In genomic region chr2:97995734-97996624, GRCh38 we compare ENCODE assay signal across 1 cellular context.
TF ChIP-seq lines count a peak whose summit lies in the region.

Gene TMEM131 (minus strand): TSS chr2:97995948. CDS start chr2:97995662, 286 bp downstream.

TF ChIP-seq in HepG2, 621 proteins besides CTCF, POLR2A, EP300 and RAD21 (continued from another document and continues in another):
- no peak; the same call in 1 of the 2 replicates for TF ChIP-seq THAP8 (CRISPR knock-in tag; IDR thresholded peaks at IDR 0.05; ENCODE audit: borderline replicate concordance)
- peak; percentile 95; the same call in 1 of the 2 replicates for TF ChIP-seq MTF2 (CRISPR knock-in tag; IDR thresholded peaks at IDR 0.05; ENCODE audit: borderline replicate concordance)
- peak; percentile 29; the same call in 1 of the 2 replicates for TF ChIP-seq TSC22D2 (CRISPR knock-in tag; IDR thresholded peaks at IDR 0.05; ENCODE audit: borderline replicate concordance)
- TF ChIP-seq GRHL1 (CRISPR knock-in tag; conservative IDR thresholded peaks at IDR 0.05), result no peak
- TF ChIP-seq SYNCRIP (IDR thresholded peaks at IDR 0.05; ENCODE audit: insufficient read depth, low read depth, low read length), result no peak
- TF ChIP-seq ZUFSP (CRISPR knock-in tag; IDR thresholded peaks at IDR 0.05; ENCODE audit: borderline replicate concordance), result no peak
- no peak for TF ChIP-seq MAFF (IDR thresholded peaks at IDR 0.05; ENCODE audit: low read depth, low read length)
- no peak for TF ChIP-seq ZNF20 (CRISPR knock-in tag; IDR thresholded peaks at IDR 0.05)
- TF ChIP-seq TRIM24 (CRISPR knock-in tag; IDR thresholded peaks at IDR 0.05), result no peak
- no peak for TF ChIP-seq TBP (CRISPR knock-in tag; IDR thresholded peaks at IDR 0.05)
- no peak for TF ChIP-seq GABPA (IDR thresholded peaks at IDR 0.05; ENCODE audit: low read depth, low read length)
- TF ChIP-seq GABPA (CRISPR knock-in tag; IDR thresholded peaks at IDR 0.05; ENCODE audit: low read depth), result no peak
- TF ChIP-seq ZBTB21 (CRISPR knock-in tag; IDR thresholded peaks at IDR 0.05), result no peak
- TF ChIP-seq MYNN (CRISPR knock-in tag; IDR thresholded peaks at IDR 0.05; ENCODE audit: low read depth), result no peak
- 0 out of 2 replicates have a peak, but pooled peaks have one; percentile 13 for TF ChIP-seq ZNF839 (CRISPR knock-in tag; IDR thresholded peaks at IDR 0.05; ENCODE audit: borderline replicate concordance)
- peak; percentile 96 for TF ChIP-seq ZNF605 (CRISPR knock-in tag; IDR thresholded peaks at IDR 0.05)
- TF ChIP-seq, protein P1, sequence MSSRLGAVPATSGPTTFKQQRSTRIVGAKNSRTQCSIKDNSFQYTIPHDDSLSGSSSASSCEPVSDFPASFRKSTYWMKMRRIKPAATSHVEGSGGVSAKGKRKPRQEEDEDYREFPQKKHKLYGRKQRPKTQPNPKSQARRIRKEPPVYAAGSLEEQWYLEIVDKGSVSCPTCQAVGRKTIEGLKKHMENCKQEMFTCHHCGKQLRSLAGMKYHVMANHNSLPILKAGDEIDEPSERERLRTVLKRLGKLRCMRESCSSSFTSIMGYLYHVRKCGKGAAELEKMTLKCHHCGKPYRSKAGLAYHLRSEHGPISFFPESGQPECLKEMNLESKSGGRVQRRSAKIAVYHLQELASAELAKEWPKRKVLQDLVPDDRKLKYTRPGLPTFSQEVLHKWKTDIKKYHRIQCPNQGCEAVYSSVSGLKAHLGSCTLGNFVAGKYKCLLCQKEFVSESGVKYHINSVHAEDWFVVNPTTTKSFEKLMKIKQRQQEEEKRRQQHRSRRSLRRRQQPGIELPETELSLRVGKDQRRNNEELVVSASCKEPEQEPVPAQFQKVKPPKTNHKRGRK (CRISPR knock-in tag; IDR thresholded peaks at IDR 0.05), result 0 out of 2 replicates have a peak, but pooled peaks have one; percentile 28
- peak; percentile 40; the same call in 1 of the 2 replicates for TF ChIP-seq TOPORS (CRISPR knock-in tag; IDR thresholded peaks at IDR 0.05)
- no peak for TF ChIP-seq SMARCC2 (IDR thresholded peaks at IDR 0.05)
- no peak for TF ChIP-seq ZNF530 (CRISPR knock-in tag; IDR thresholded peaks at IDR 0.05; ENCODE audit: low read depth)
- TF ChIP-seq, protein P2, sequence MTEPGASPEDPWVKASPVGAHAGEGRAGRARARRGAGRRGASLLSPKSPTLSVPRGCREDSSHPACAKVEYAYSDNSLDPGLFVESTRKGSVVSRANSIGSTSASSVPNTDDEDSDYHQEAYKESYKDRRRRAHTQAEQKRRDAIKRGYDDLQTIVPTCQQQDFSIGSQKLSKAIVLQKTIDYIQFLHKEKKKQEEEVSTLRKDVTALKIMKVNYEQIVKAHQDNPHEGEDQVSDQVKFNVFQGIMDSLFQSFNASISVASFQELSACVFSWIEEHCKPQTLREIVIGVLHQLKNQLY (CRISPR knock-in tag; IDR thresholded peaks at IDR 0.05), result peak; percentile 44; the same call in 1 of the 2 replicates
- TF ChIP-seq, protein P3, sequence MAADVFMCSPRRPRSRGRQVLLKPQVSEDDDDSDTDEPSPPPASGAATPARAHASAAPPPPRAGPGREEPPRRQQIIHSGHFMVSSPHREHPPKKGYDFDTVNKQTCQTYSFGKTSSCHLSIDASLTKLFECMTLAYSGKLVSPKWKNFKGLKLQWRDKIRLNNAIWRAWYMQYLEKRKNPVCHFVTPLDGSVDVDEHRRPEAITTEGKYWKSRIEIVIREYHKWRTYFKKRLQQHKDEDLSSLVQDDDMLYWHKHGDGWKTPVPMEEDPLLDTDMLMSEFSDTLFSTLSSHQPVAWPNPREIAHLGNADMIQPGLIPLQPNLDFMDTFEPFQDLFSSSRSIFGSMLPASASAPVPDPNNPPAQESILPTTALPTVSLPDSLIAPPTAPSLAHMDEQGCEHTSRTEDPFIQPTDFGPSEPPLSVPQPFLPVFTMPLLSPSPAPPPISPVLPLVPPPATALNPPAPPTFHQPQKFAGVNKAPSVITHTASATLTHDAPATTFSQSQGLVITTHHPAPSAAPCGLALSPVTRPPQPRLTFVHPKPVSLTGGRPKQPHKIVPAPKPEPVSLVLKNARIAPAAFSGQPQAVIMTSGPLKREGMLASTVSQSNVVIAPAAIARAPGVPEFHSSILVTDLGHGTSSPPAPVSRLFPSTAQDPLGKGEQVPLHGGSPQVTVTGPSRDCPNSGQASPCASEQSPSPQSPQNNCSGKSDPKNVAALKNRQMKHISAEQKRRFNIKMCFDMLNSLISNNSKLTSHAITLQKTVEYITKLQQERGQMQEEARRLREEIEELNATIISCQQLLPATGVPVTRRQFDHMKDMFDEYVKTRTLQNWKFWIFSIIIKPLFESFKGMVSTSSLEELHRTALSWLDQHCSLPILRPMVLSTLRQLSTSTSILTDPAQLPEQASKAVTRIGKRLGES (CRISPR knock-in tag; IDR thresholded peaks at IDR 0.05; ENCODE audit: borderline replicate concordance), result peak; percentile 71; the same call in 1 of the 2 replicates
- no peak for TF ChIP-seq CC2D1A (CRISPR knock-in tag; IDR thresholded peaks at IDR 0.05)
- no peak for TF ChIP-seq ZNF549 (CRISPR knock-in tag; IDR thresholded peaks at IDR 0.05)
- TF ChIP-seq KLF12 (CRISPR knock-in tag; IDR thresholded peaks at IDR 0.05; ENCODE audit: borderline replicate concordance), result peak; percentile 93; the same call in 1 of the 2 replicates
- no peak; the same call in 1 of the 2 replicates for TF ChIP-seq RCOR2 (CRISPR knock-in tag; IDR thresholded peaks at IDR 0.05)
- TF ChIP-seq FOXP1 (IDR thresholded peaks at IDR 0.05), result no peak
- no peak for TF ChIP-seq FOXP1 (CRISPR knock-in tag; IDR thresholded peaks at IDR 0.05)
- peak; percentile 97 for TF ChIP-seq TAF15 (IDR thresholded peaks at IDR 0.05; ENCODE audit: low read depth, low read length, poor library complexity, severe bottlenecking)
- TF ChIP-seq THAP11 (CRISPR knock-in tag; IDR thresholded peaks at IDR 0.05), result peak; percentile 89
- no peak for TF ChIP-seq ZNF576 (CRISPR knock-in tag; IDR thresholded peaks at IDR 0.05)
- TF ChIP-seq SMC3 (IDR thresholded peaks at IDR 0.05; ENCODE audit: low read length), result no peak
- 0 out of 2 replicates have a peak, but pooled peaks have one; percentile 68 for TF ChIP-seq ZNF746 (CRISPR knock-in tag; IDR thresholded peaks at IDR 0.05)
- TF ChIP-seq, protein P4, sequence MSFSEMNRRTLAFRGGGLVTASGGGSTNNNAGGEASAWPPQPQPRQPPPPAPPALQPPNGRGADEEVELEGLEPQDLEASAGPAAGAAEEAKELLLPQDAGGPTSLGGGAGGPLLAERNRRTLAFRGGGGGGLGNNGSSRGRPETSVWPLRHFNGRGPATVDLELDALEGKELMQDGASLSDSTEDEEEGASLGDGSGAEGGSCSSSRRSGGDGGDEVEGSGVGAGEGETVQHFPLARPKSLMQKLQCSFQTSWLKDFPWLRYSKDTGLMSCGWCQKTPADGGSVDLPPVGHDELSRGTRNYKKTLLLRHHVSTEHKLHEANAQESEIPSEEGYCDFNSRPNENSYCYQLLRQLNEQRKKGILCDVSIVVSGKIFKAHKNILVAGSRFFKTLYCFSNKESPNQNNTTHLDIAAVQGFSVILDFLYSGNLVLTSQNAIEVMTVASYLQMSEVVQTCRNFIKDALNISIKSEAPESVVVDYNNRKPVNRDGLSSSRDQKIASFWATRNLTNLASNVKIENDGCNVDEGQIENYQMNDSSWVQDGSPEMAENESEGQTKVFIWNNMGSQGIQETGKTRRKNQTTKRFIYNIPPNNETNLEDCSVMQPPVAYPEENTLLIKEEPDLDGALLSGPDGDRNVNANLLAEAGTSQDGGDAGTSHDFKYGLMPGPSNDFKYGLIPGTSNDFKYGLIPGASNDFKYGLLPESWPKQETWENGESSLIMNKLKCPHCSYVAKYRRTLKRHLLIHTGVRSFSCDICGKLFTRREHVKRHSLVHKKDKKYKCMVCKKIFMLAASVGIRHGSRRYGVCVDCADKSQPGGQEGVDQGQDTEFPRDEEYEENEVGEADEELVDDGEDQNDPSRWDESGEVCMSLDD (CRISPR knock-in tag; IDR thresholded peaks at IDR 0.05; ENCODE audit: borderline replicate concordance), result no peak
- TF ChIP-seq ZNF781 (CRISPR knock-in tag; IDR thresholded peaks at IDR 0.05; ENCODE audit: borderline replicate concordance, not compliant biosample characterization), result peak; percentile 36
- TF ChIP-seq TBX2 (CRISPR knock-in tag; IDR thresholded peaks at IDR 0.05; ENCODE audit: borderline replicate concordance), result peak; percentile 94
- peak; percentile 6; the same call in 1 of the 2 replicates for TF ChIP-seq ARID5B (CRISPR knock-in tag; IDR thresholded peaks at IDR 0.05)
- no peak for TF ChIP-seq GPBP1L1 (CRISPR knock-in tag; IDR thresholded peaks at IDR 0.05)
- peak; percentile 98; the same call in 1 of the 2 replicates for TF ChIP-seq SALL2 (CRISPR knock-in tag; IDR thresholded peaks at IDR 0.05)
- 0 out of 2 replicates have a peak, but pooled peaks have one; percentile 24 for TF ChIP-seq SOX13 (IDR thresholded peaks at IDR 0.05)
- TF ChIP-seq SOX13 (CRISPR knock-in tag; conservative IDR thresholded peaks at IDR 0.05 in 1 of 2, IDR thresholded peaks at IDR 0.05 in 1 of 2), result peak in 1 of 2 experiments; percentile 24; a peak in 1 of 4 replicates
- TF ChIP-seq NFYB (CRISPR knock-in tag; IDR thresholded peaks at IDR 0.05), result peak; percentile 58
- peak; percentile 77 for TF ChIP-seq PHF5A (CRISPR knock-in tag; IDR thresholded peaks at IDR 0.05; ENCODE audit: low read depth, unreplicated experiment)
- TF ChIP-seq ADNP (CRISPR knock-in tag; IDR thresholded peaks at IDR 0.05), result no peak
